Comparison of ENCODE assay signal across 1 cellular context in the genomic region with DNA sequence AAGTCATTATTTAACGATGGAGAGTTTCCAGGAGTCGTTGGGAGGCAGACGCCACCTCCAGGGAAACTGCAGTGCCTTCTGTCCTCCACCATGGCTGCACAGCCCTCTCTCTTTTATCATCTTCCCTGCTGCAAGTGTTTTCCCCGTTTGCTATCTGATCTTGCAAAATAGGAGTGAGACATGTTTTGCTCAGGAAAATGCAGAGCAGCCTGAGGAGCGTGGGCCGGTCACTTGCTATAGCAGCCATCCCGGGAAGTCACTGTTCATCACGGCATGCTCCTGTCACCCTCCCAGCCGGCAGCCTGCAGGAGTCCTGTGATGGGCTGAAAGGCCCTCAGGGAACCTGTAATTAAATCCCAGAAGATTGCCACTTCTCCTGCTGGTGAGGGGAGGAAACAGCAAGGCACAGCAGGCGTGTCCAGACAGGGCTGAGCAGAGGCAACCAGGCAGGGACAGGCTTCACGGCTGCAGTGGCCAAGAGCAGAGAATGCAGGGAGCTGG.
A peak's percentile ranks its signal among the peaks of the same experiment; 100 is the strongest.
TF ChIP-seq lines count a peak whose summit lies in the region.

No MANE protein-coding gene starts in this region.

TF ChIP-seq in HepG2, 621 proteins besides CTCF, POLR2A, EP300 and RAD21 (continued from another document):
- TF ChIP-seq, protein P1, sequence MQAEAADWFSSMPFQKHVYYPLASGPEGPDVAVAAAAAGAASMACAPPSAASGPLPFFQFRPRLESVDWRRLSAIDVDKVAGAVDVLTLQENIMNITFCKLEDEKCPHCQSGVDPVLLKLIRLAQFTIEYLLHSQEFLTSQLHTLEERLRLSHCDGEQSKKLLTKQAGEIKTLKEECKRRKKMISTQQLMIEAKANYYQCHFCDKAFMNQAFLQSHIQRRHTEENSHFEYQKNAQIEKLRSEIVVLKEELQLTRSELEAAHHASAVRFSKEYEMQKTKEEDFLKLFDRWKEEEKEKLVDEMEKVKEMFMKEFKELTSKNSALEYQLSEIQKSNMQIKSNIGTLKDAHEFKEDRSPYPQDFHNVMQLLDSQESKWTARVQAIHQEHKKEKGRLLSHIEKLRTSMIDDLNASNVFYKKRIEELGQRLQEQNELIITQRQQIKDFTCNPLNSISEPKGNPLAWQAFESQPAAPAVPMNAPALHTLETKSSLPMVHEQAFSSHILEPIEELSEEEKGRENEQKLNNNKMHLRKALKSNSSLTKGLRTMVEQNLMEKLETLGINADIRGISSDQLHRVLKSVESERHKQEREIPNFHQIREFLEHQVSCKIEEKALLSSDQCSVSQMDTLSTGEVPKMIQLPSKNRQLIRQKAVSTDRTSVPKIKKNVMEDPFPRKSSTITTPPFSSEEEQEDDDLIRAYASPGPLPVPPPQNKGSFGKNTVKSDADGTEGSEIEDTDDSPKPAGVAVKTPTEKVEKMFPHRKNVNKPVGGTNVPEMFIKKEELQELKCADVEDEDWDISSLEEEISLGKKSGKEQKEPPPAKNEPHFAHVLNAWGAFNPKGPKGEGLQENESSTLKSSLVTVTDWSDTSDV (CRISPR knock-in tag; IDR thresholded peaks at IDR 0.05): no peak
- TF ChIP-seq ZNF768 (CRISPR knock-in tag; IDR thresholded peaks at IDR 0.05): 0 out of 2 replicates have a peak, but pooled peaks have one; percentile 14
- TF ChIP-seq XBP1 (CRISPR knock-in tag; IDR thresholded peaks at IDR 0.05): no peak
